Comparison of ENCODE assay signal across 33 cellular contexts in genomic region chr7:148275359-148275890, GRCh38.
"Had no signal": no experiment of that assay in that cellular context is flagged by ENCODE, and none has a peak within 500 bp of the region (broad histone marks: within the 10 kb centered on the region; RNA-seq: fewer than 3 reads in every experiment).

No MANE protein-coding gene starts in this region.

- H3K4me1 Mint-ChIP-seq: endodermal cell; immature natural killer cell; nephron; stimulated activated effector memory CD8-positive, alpha-beta T cell treated with anti-CD3 and anti-CD28 coated beads, Interleukin-12 subunit alpha, Interleukin-12 subunit beta, amount 100 ng/mL, for 72 hours had no signal

- DNase-seq: colonic mucosa; effector CD8-positive, alpha-beta T cell; endodermal cell; foreskin keratinocyte; glutamatergic neuron; heart right ventricle; hypothalamus; immature natural killer cell; islet precursor cell; kidney glomerular epithelial cell; left ventricle myocardium superior; lower lobe of right lung; midbrain; naive thymus-derived CD4-positive, alpha-beta T cell; ovary; psoas muscle; right cardiac atrium; sigmoid colon; stimulated activated CD4-positive, alpha-beta T cell treated with anti-CD3 and anti-CD28 coated beads, Interleukin-2, amount 100 ng/mL, for 24 hours; stimulated activated CD4-positive, alpha-beta T cell treated with anti-CD3 and anti-CD28 coated beads, Interleukin-4, amount 100 ng/mL, for 24 hours; stimulated activated naive CD8-positive, alpha-beta T cell treated with anti-CD3 and anti-CD28 coated beads, Interleukin-15, Interleukin-2, amounts not matched to agents 100 U/mL and 50 U/mL, for 24 hours; substantia nigra; testis; tibial artery had no signal

- H3K27ac ChIP-seq: colonic mucosa, epithelial cell of prostate, foreskin keratinocyte, gastroesophageal sphincter, heart right ventricle, lower lobe of right lung, ovary, psoas muscle, sigmoid colon, testis, tibial artery had no signal

- H3K27me3 Mint-ChIP-seq: memory B cell had no signal

- H3K36me3 ChIP-seq: colonic mucosa, gastroesophageal sphincter, heart right ventricle, lower lobe of right lung, ovary, sigmoid colon, tibial artery had no signal

- H3K27me3 ChIP-seq: colonic mucosa, gastroesophageal sphincter, ovary, sigmoid colon, testis had no signal

- FAIRE-seq: urothelium cell line had no signal

- H3K4me1 ChIP-seq: colonic mucosa, foreskin keratinocyte, lower lobe of right lung, psoas muscle, sigmoid colon, testis had no signal

- ATAC-seq: esophagus mucosa; foreskin keratinocyte; gastroesophageal sphincter; heart right ventricle; left ventricle myocardium superior; lower lobe of right lung; naive thymus-derived CD4-positive, alpha-beta T cell; psoas muscle; stimulated activated effector memory CD8-positive, alpha-beta T cell treated with anti-CD3 and anti-CD28 coated beads, Interleukin-12 subunit alpha, Interleukin-12 subunit beta, amount 100 ng/mL, for 72 hours; stimulated activated naive CD8-positive, alpha-beta T cell treated with anti-CD3 and anti-CD28 coated beads, Interleukin-15, Interleukin-2, amounts not matched to agents 100 U/mL and 50 U/mL, for 24 hours had no signal

- H3K4me3 ChIP-seq: colonic mucosa, gastroesophageal sphincter, heart right ventricle, lower lobe of right lung, ovary, psoas muscle, sigmoid colon, testis, tibial artery had no signal

- H3K36me3 Mint-ChIP-seq: immature natural killer cell; naive thymus-derived CD4-positive, alpha-beta T cell; stimulated activated effector memory CD8-positive, alpha-beta T cell treated with anti-CD3 and anti-CD28 coated beads, Interleukin-12 subunit alpha, Interleukin-12 subunit beta, amount 100 ng/mL, for 72 hours; type B pancreatic cell had no signal

- H3K9me3 Mint-ChIP-seq: dendritic cell treated with granulocyte-macrophage colony-stimulating factor and Interleukin-4, amounts not matched to agents 40 ng/mL and 50 ng/mL, for 4 days; nephron; stimulated activated effector memory CD8-positive, alpha-beta T cell treated with anti-CD3 and anti-CD28 coated beads, Interleukin-12 subunit alpha, Interleukin-12 subunit beta, amount 100 ng/mL, for 72 hours; type B pancreatic cell had no signal

- H3K27ac Mint-ChIP-seq: dendritic cell treated with granulocyte-macrophage colony-stimulating factor and Interleukin-4, amounts not matched to agents 40 ng/mL and 50 ng/mL, for 4 days; endodermal cell; immature natural killer cell; memory B cell; naive thymus-derived CD4-positive, alpha-beta T cell; nephron; stimulated activated effector memory CD8-positive, alpha-beta T cell treated with anti-CD3 and anti-CD28 coated beads, Interleukin-12 subunit alpha, Interleukin-12 subunit beta, amount 100 ng/mL, for 72 hours; type B pancreatic cell had no signal

- H3K9me3 ChIP-seq: colonic mucosa, gastroesophageal sphincter, heart right ventricle, lower lobe of right lung, ovary, psoas muscle, sigmoid colon, testis, tibial artery had no signal

- H3K4me3 Mint-ChIP-seq: dendritic cell treated with granulocyte-macrophage colony-stimulating factor and Interleukin-4, amounts not matched to agents 40 ng/mL and 50 ng/mL, for 4 days; endodermal cell; immature natural killer cell; memory B cell; naive thymus-derived CD4-positive, alpha-beta T cell; nephron; stimulated activated effector memory CD8-positive, alpha-beta T cell treated with anti-CD3 and anti-CD28 coated beads, Interleukin-12 subunit alpha, Interleukin-12 subunit beta, amount 100 ng/mL, for 72 hours; type B pancreatic cell had no signal
